ENCODE assay signal across 8 cellular contexts in genomic region chr4:16083217-16084191, GRCh38.
DNase-seq lines count a peak whose midpoint lies in the region.

Gene PROM1 (minus strand): TSS chr4:16084023. CDS start chr4:16075906, 8,117 bp downstream.

- H3K4me3 ChIP-seq in iPS-18c (ENCODE audit: insufficient read depth, low read depth, low read length), result peak within 1 kb of the TSS; percentile 88
- H3K4me3 ChIP-seq in skeletal muscle cell (ENCODE audit: low read depth, low read length), result peak within 1 kb of the TSS; percentile 30

- H3K4me3 Mint-ChIP-seq in activated naive CD4-positive, alpha-beta T cell treated with anti-CD3 and anti-CD28 coated beads, Interleukin-2, amount 50 U/mL, for 24 hours, result peak within 1 kb of the TSS; percentile 84

- H3K9me3 ChIP-seq in iPS-18c (ENCODE audit: control insufficient read depth, insufficient read depth, low read length), result no peaks in the 10 kb centered on the region

- peaks cover 54% of the 10 kb centered on the region for H3K27me3 Mint-ChIP-seq in activated naive CD4-positive, alpha-beta T cell treated with anti-CD3 and anti-CD28 coated beads, Interleukin-2, amount 50 U/mL, for 24 hours

- peak; percentile 20 for DNase-seq in activated CD4-positive, alpha-beta T cell treated with anti-CD3 and anti-CD28 coated beads for 48 hours
- no peak for DNase-seq in activated CD4-positive, alpha-beta T cell treated with anti-CD3 and anti-CD28 coated beads, Interleukin-2, amount 50 U/mL, for 4 hours
- DNase-seq in skeletal muscle cell (ENCODE audit: low read depth), result no peak
- no peak for DNase-seq in GDM1 (lab: John Stamatoyannopoulos, UW)
- no peak for DNase-seq in GM19240 (ENCODE audit: insufficient read length, low spot score)
- no peak for DNase-seq in NK-92 treated with Interleukin-12 subunit alpha and Interleukin-12 subunit beta, amount 100 ng/mL, for 24 hours (lab: John Stamatoyannopoulos, UW)

- peaks cover 3% of the 10 kb centered on the region for H3K36me3 Mint-ChIP-seq in activated naive CD4-positive, alpha-beta T cell treated with anti-CD3 and anti-CD28 coated beads, Interleukin-2, amount 50 U/mL, for 24 hours

- no peak within 1 kb of the TSS for H3K27ac Mint-ChIP-seq in activated naive CD4-positive, alpha-beta T cell treated with anti-CD3 and anti-CD28 coated beads, Interleukin-2, amount 50 U/mL, for 24 hours

- no peaks in the 10 kb centered on the region for H3K9me3 Mint-ChIP-seq in activated naive CD4-positive, alpha-beta T cell treated with anti-CD3 and anti-CD28 coated beads, Interleukin-2, amount 50 U/mL, for 24 hours

- peaks cover 19% of the 10 kb centered on the region for H3K4me1 Mint-ChIP-seq in activated naive CD4-positive, alpha-beta T cell treated with anti-CD3 and anti-CD28 coated beads, Interleukin-2, amount 50 U/mL, for 24 hours
